2 cellular contexts compared by ENCODE assay signal in genomic region chr6:160955508-160956295, GRCh38.
A peak's percentile ranks its signal among the peaks of the same experiment; 100 is the strongest.
TF ChIP-seq lines count a peak whose summit lies in the region.

No MANE protein-coding gene starts in this region.

TF ChIP-seq in HEK293, 187 proteins besides CTCF, POLR2A, EP300 and RAD21:
- peak; percentile 20; the same call in 1 of the 2 replicates for TF ChIP-seq ZNF623 (tag by site-specific recombination; IDR thresholded peaks at IDR 0.05)
- TF ChIP-seq ZSCAN16 (tag by site-specific recombination; IDR thresholded peaks at IDR 0.05) = no peak
- TF ChIP-seq ZNF621 (tag by site-specific recombination; IDR thresholded peaks at IDR 0.05) = no peak

TF ChIP-seq in K562, 482 proteins besides CTCF, POLR2A, EP300 and RAD21 (continues in another document):
- no peak for TF ChIP-seq CSDE1 (IDR thresholded peaks at IDR 0.05)
- TF ChIP-seq BHLHE40 (IDR thresholded peaks at IDR 0.05; ENCODE audit: low read length) = no peak
- no peak for TF ChIP-seq CBX2 (IDR thresholded peaks at IDR 0.05; ENCODE audit: insufficient read depth, low read length, poor library complexity, severe bottlenecking)
- TF ChIP-seq BRD4 (IDR thresholded peaks at IDR 0.05) = no peak
- TF ChIP-seq FOXK1 (CRISPR knock-in tag; IDR thresholded peaks at IDR 0.05; ENCODE audit: borderline replicate concordance) = no peak
- no peak for TF ChIP-seq BCL6 (CRISPR knock-in tag; IDR thresholded peaks at IDR 0.05)
- no peak for TF ChIP-seq ATF2 (CRISPR knock-in tag; IDR thresholded peaks at IDR 0.05)
- TF ChIP-seq ZBTB8A (IDR thresholded peaks at IDR 0.05; ENCODE audit: partially characterized antibody) = no peak
- no peak for TF ChIP-seq TRIM24 (IDR thresholded peaks at IDR 0.05)
- TF ChIP-seq ESRRB (CRISPR knock-in tag; IDR thresholded peaks at IDR 0.05; ENCODE audit: borderline replicate concordance) = no peak
- peak; percentile 4 for TF ChIP-seq RBM25 (IDR thresholded peaks at IDR 0.05; ENCODE audit: low read depth, low read length, severe bottlenecking)
- TF ChIP-seq C11orf30 (IDR thresholded peaks at IDR 0.05; ENCODE audit: low read depth) = no peak
- TF ChIP-seq RBM15 (IDR thresholded peaks at IDR 0.05; ENCODE audit: insufficient read depth, low read length) = no peak
- TF ChIP-seq FOXK2 (conservative IDR thresholded peaks at IDR 0.05 in 1 of 2, IDR thresholded peaks at IDR 0.05 in 1 of 2; ENCODE audit: low read depth in 2 of 2) = peak; percentile 15 to 42; a peak in 1 of 4 replicates
- no peak for TF ChIP-seq KAT2B (IDR thresholded peaks at IDR 0.05; ENCODE audit: low read depth, low read length)
- TF ChIP-seq LEF1 (IDR thresholded peaks at IDR 0.05) = peak; percentile 10; the same call in 1 of the 2 replicates
- no peak for TF ChIP-seq PHB2 (IDR thresholded peaks at IDR 0.05; ENCODE audit: low read depth)
- no peak for TF ChIP-seq GABPA (tag; conservative IDR thresholded peaks at IDR 0.05; ENCODE audit: low read depth)
- peak; percentile 71 for TF ChIP-seq TAL1 (IDR thresholded peaks at IDR 0.05)
- TF ChIP-seq NFE2 (IDR thresholded peaks at IDR 0.05; ENCODE audit: low read depth) = no peak
- TF ChIP-seq POLR2B (IDR thresholded peaks at IDR 0.05; ENCODE audit: low read depth, partially characterized antibody) = no peak
- TF ChIP-seq UBTF (IDR thresholded peaks at IDR 0.05; ENCODE audit: borderline replicate concordance in 1 of 2, low read depth in 2 of 2, low read length in 2 of 2) = no peak
- TF ChIP-seq ZBTB11 (CRISPR knock-in tag; IDR thresholded peaks at IDR 0.05) = 0 out of 6 replicates have a peak, but pooled peaks of 1 of the 3 experiments have one; percentile 25
- TF ChIP-seq ZNF384 (IDR thresholded peaks at IDR 0.05; ENCODE audit: low read depth, low read length) = no peak
- TF ChIP-seq LCOR (CRISPR knock-in tag; IDR thresholded peaks at IDR 0.05) = no peak
- peak; percentile 84 for TF ChIP-seq CBFA2T3 (IDR thresholded peaks at IDR 0.05)
- peak; percentile 75 for TF ChIP-seq TEAD4 (IDR thresholded peaks at IDR 0.05; ENCODE audit: low read length)
- no peak for TF ChIP-seq TEAD4 (CRISPR knock-in tag; IDR thresholded peaks at IDR 0.05; ENCODE audit: borderline replicate concordance)
- TF ChIP-seq FOSL1 (tag; conservative IDR thresholded peaks at IDR 0.05) = peak; percentile 40; the same call in 1 of the 2 replicates
- TF ChIP-seq MTA2 (IDR thresholded peaks at IDR 0.05; ENCODE audit: low read depth) = peak; percentile 48
- 0 out of 2 replicates have a peak, but pooled peaks have one; percentile 33 for TF ChIP-seq SOX6 (IDR thresholded peaks at IDR 0.05)
- no peak for TF ChIP-seq ZBTB34 (CRISPR knock-in tag; IDR thresholded peaks at IDR 0.05)
- no peak for TF ChIP-seq SIRT6 (IDR thresholded peaks at IDR 0.05; ENCODE audit: low read depth, low read length)
- no peak for TF ChIP-seq TBL1XR1 (IDR thresholded peaks at IDR 0.05; ENCODE audit: low read length in 2 of 2)
- no peak for TF ChIP-seq CBFB (CRISPR knock-in tag; IDR thresholded peaks at IDR 0.05)
- no peak for TF ChIP-seq GTF2A2 (tag; IDR thresholded peaks at IDR 0.05)
- no peak for TF ChIP-seq MGA (IDR thresholded peaks at IDR 0.05)
- TF ChIP-seq TAF15 (IDR thresholded peaks at IDR 0.05; ENCODE audit: low read depth, low read length) = no peak
- no peak for TF ChIP-seq HEY1 (CRISPR knock-in tag; IDR thresholded peaks at IDR 0.05; ENCODE audit: borderline replicate concordance)
- no peak for TF ChIP-seq CLOCK (CRISPR knock-in tag; IDR thresholded peaks at IDR 0.05; ENCODE audit: borderline replicate concordance)
- peak; percentile 72 for TF ChIP-seq ARID1B (IDR thresholded peaks at IDR 0.05)
